Comparison of ENCODE assay signal across 2 cellular contexts in the genomic region with DNA sequence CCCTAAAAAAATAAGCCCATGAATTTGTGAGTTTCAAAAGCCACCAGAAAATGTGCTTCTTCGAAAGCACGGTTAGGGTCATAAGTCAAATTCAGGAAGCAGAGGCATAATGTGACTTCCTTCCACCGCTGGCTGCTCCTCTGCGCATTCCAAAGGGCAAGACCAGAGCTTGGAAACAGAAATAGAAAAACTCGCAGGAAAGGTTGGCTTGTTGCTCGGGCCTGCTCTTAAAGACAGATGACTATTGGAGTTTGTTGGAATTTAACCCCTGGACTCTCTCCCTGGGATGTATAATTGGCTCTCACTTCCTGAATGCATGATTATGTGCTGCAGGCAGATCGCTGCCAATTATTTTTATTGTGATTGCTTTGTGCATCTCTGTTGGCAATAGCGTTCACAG.
TF ChIP-seq lines count a peak whose summit lies in the region.

No MANE protein-coding gene starts in this region.

TF ChIP-seq in liver, 16 proteins besides CTCF, POLR2A, EP300 and RAD21 (continued from another document):
- TF ChIP-seq REST (IDR thresholded peaks at IDR 0.05) (no peak), SP1 (IDR thresholded peaks at IDR 0.05) (peak; percentile 21), YY1 (IDR thresholded peaks at IDR 0.05) (no peak), FOXA1 (IDR thresholded peaks at IDR 0.05) (no peak), EGR1 (IDR thresholded peaks at IDR 0.05; ENCODE audit: low read depth in 2 of 2) (no peak), GABPA (IDR thresholded peaks at IDR 0.05 in 1 of 2, conservative IDR thresholded peaks at IDR 0.05 in 1 of 2) (no peak), ZBTB33 (IDR thresholded peaks at IDR 0.05) (no peak), JUND (IDR thresholded peaks at IDR 0.05) (no peak), NR2F2 (IDR thresholded peaks at IDR 0.05) (peak; percentile 87), TAF1 (conservative IDR thresholded peaks at IDR 0.05) (no peak)
- TF ChIP-seq, protein P1, sequence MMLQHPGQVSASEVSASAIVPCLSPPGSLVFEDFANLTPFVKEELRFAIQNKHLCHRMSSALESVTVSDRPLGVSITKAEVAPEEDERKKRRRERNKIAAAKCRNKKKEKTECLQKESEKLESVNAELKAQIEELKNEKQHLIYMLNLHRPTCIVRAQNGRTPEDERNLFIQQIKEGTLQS (IDR thresholded peaks at IDR 0.05): no peak

TF ChIP-seq in HepG2, 621 proteins besides CTCF, POLR2A, EP300 and RAD21 (continued from another document):
- TF ChIP-seq RERE (CRISPR knock-in tag; IDR thresholded peaks at IDR 0.05; ENCODE audit: low read depth) (no peak), NR2F2 (IDR thresholded peaks at IDR 0.05; ENCODE audit: borderline replicate concordance, low read depth) (no peak), HIVEP1 (CRISPR knock-in tag; IDR thresholded peaks at IDR 0.05) (no peak), ZNF768 (CRISPR knock-in tag; IDR thresholded peaks at IDR 0.05) (no peak), ZNF510 (CRISPR knock-in tag; IDR thresholded peaks at IDR 0.05; ENCODE audit: low read depth) (no peak), KDM1A (CRISPR knock-in tag; IDR thresholded peaks at IDR 0.05) (no peak), AKNA (CRISPR knock-in tag; IDR thresholded peaks at IDR 0.05; ENCODE audit: borderline replicate concordance) (no peak), TEAD3 (CRISPR knock-in tag; optimal IDR thresholded peaks at IDR 0.05; ENCODE audit: borderline replicate concordance) (no peak), GTF2F1 (IDR thresholded peaks at IDR 0.05; ENCODE audit: low read length) (no peak), NFE2 (CRISPR knock-in tag; IDR thresholded peaks at IDR 0.05) (no peak)
- TF ChIP-seq, protein P2, sequence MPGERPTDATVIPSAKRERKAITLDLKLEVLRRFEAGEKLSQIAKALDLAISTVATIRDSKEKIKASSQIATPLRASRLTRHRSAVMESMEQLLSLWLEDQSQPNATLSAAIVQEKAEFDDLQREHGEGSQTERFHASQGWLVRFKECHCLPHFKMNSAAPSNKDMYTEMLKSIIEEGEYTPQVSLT (CRISPR knock-in tag; IDR thresholded peaks at IDR 0.05; ENCODE audit: borderline replicate concordance, low read depth): no peak
- TF ChIP-seq, protein P3, sequence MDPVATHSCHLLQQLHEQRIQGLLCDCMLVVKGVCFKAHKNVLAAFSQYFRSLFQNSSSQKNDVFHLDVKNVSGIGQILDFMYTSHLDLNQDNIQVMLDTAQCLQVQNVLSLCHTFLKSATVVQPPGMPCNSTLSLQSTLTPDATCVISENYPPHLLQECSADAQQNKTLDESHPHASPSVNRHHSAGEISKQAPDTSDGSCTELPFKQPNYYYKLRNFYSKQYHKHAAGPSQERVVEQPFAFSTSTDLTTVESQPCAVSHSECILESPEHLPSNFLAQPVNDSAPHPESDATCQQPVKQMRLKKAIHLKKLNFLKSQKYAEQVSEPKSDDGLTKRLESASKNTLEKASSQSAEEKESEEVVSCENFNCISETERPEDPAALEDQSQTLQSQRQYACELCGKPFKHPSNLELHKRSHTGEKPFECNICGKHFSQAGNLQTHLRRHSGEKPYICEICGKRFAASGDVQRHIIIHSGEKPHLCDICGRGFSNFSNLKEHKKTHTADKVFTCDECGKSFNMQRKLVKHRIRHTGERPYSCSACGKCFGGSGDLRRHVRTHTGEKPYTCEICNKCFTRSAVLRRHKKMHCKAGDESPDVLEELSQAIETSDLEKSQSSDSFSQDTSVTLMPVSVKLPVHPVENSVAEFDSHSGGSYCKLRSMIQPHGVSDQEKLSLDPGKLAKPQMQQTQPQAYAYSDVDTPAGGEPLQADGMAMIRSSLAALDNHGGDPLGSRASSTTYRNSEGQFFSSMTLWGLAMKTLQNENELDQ (CRISPR knock-in tag; IDR thresholded peaks at IDR 0.05; ENCODE audit: borderline replicate concordance): no peak
- TF ChIP-seq, protein P4, sequence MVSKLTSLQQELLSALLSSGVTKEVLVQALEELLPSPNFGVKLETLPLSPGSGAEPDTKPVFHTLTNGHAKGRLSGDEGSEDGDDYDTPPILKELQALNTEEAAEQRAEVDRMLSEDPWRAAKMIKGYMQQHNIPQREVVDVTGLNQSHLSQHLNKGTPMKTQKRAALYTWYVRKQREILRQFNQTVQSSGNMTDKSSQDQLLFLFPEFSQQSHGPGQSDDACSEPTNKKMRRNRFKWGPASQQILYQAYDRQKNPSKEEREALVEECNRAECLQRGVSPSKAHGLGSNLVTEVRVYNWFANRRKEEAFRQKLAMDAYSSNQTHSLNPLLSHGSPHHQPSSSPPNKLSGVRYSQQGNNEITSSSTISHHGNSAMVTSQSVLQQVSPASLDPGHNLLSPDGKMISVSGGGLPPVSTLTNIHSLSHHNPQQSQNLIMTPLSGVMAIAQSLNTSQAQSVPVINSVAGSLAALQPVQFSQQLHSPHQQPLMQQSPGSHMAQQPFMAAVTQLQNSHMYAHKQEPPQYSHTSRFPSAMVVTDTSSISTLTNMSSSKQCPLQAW (CRISPR knock-in tag; IDR thresholded peaks at IDR 0.05): no peak
TF ChIP-seq in HepG2: peak in this region for 0.
